10 cellular contexts compared by ENCODE assay signal in the genomic region with DNA sequence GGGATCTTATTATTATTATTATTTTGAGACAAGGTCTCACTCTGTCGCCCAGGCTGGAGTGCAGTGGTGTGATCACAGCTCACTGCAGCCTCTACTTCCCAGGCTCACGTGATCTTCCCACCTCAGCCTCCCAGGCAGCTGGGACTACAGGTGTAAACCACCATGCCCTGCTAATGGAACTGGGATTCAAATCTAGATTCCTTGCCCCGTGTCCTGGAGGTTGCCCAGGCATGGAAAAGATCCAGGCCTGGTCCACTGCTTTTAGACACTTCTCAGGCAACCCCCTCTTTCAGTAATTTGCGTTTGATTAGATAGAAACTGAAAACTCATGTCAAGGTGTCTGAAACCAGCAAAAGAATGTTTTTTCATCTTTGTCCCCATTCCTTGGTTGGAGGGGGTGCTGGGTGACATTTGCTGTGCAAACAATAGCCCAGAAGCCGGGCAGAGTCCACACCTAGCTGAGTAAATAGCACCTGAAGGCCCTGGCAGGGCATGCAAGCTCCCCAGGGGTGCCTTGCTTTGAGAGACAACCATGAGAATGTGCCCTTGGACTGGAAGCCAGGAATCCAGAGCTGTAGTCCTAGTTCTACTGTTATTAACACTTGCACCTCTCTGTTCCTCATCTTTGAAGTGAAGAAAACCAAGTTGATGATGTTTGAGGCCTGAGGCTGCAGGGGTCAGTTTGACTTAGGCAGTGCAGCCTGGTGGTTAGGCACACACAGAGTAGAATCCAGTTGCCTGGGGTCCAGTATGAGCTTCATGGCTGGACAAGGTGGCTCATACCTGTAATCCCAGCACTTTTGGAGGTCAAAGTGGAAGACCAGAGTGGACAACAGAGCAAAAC. TPM values are rescaled to one million over a fixed set of nuclear protein-coding genes. Genes with fewer than 3 reads are reported as not detected.
DNase-seq lines count a peak whose midpoint lies in the region; ATAC-seq and TF ChIP-seq lines count a peak whose summit lies in the region.
"Had no signal": no experiment of that assay in that cellular context is flagged by ENCODE, and none has a peak within 500 bp of the region (broad histone marks: within the 10 kb centered on the region; RNA-seq: fewer than 3 reads in every experiment).

No MANE protein-coding gene starts in this region.

- H3K9me2 ChIP-seq in DOHH2 (replicated peaks; ENCODE audit: control insufficient read depth, low read length): no peaks in the 10 kb centered on the region

- H3K27me3 Mint-ChIP-seq in T-cell: no peaks in the 10 kb centered on the region
- peaks cover 17% of the 10 kb centered on the region for H3K27me3 Mint-ChIP-seq in neural progenitor cell (ENCODE audit: insufficient read depth, low read depth)

- peak overlapping the region; percentile 31 to 39 for H3K27ac Mint-ChIP-seq in T-cell
- peak overlapping the region; percentile 50 for H3K27ac Mint-ChIP-seq in neural progenitor cell

- no peaks in the 10 kb centered on the region for H3K9me3 Mint-ChIP-seq in T-cell
- no peaks in the 10 kb centered on the region for H3K9me3 Mint-ChIP-seq in neural progenitor cell

- H3K4me3 ChIP-seq in DOHH2 (ENCODE audit: low read length): no peak overlapping the region
- no peak overlapping the region for H3K4me3 ChIP-seq in neural progenitor cell

- H3K4me2 ChIP-seq in DOHH2 (ENCODE audit: low read length): peak overlapping the region; percentile 44
- H3K4me2 ChIP-seq in neural progenitor cell: no peak overlapping the region

- POLR2A ChIA-PET in T-cell (lab: Charles Lee): interaction anchor here in 1 of 2 donors (0.5 to 0.6 kb wide), 2 partner anchors 10 to 17 kb away, joined by 3 to 4 read pairs; no protein-coding TSS in a partner anchor

- DNase-seq in GM20000 (ENCODE audit: low spot score) (peak; percentile 43), T-cell (no peak), neural progenitor cell (ENCODE audit: low spot score) (no peak), AG20443 (ENCODE audit: low spot score) (no peak), NCI-H1694 treated with DMSO at 0.1 percent for 48 hours (lab: John Stamatoyannopoulos, UW) (no peak), cortex of kidney (lab: John Stamatoyannopoulos, UW) (no peak), GM10266 (ENCODE audit: extremely low spot score) (no peak)
- DNase-seq: T-helper 9 cell had no signal

- no peak overlapping the region for H3K9ac ChIP-seq in neural progenitor cell

- H3K79me2 ChIP-seq in DOHH2 (ENCODE audit: control insufficient read depth, low read length): no peaks in the 10 kb centered on the region
- no peaks in the 10 kb centered on the region for H3K79me2 ChIP-seq in neural progenitor cell (ENCODE audit: low read depth)

- H3K4me3 Mint-ChIP-seq in T-cell (peak overlapping the region in 1 of 3 donors; percentile 60), neural progenitor cell (no peak overlapping the region)

- H3K27ac ChIP-seq in DOHH2 (ENCODE audit: low read depth, low read length) (no peak overlapping the region), neural progenitor cell (peak overlapping the region; percentile 17)

- H3K36me3 Mint-ChIP-seq in T-cell (peaks cover 13% of the 10 kb centered on the region), neural progenitor cell (no peaks in the 10 kb centered on the region)

- H3K4me1 Mint-ChIP-seq in T-cell (peaks cover 72 to 80% (median 74%) of the 10 kb centered on the region in 3 donors), neural progenitor cell (peaks cover 48% of the 10 kb centered on the region)

- CTCF ChIA-PET in T-cell (lab: Charles Lee): interaction anchor here (0.6 to 1.8 kb wide), 4 partner anchors 9 to 146 kb away, joined by 3 to 5 read pairs (median 4); no protein-coding TSS in a partner anchor

- H3K36me3 ChIP-seq in DOHH2 (ENCODE audit: control insufficient read depth, low read length) (no peaks in the 10 kb centered on the region), neural progenitor cell (no peaks in the 10 kb centered on the region)
- H3K36me3 ChIP-seq: neutrophil had no signal

- no peak overlapping the region for H2AFZ ChIP-seq in neural progenitor cell (replicated peaks)

- H3F3A ChIP-seq in DOHH2 (ENCODE audit: control insufficient read depth, insufficient read depth): peaks cover 3% of the 10 kb centered on the region; the same call in 1 of the 2 replicates
- peaks cover 18% of the 10 kb centered on the region for H3F3A ChIP-seq in neural progenitor cell (ENCODE audit: low read depth)

- H3K9me3 ChIP-seq in DOHH2 (ENCODE audit: control insufficient read depth, insufficient read depth, low read length): no peaks in the 10 kb centered on the region
- no peaks in the 10 kb centered on the region for H3K9me3 ChIP-seq in neural progenitor cell (ENCODE audit: low read depth)
- H3K9me3 ChIP-seq: neutrophil had no signal

- H3K4me1 ChIP-seq in DOHH2 (ENCODE audit: control insufficient read depth, low read length): peaks cover 57% of the 10 kb centered on the region
- peaks cover 22% of the 10 kb centered on the region for H3K4me1 ChIP-seq in neural progenitor cell

- no peak for ATAC-seq in T-cell (replicated peaks in 1 of 4)

- TF ChIP-seq CTCF in DOHH2 (IDR thresholded peaks at IDR 0.05; ENCODE audit: low read depth, low read length, poor library complexity, severe bottlenecking) (no peak), GM20000 (IDR thresholded peaks at IDR 0.05; ENCODE audit: extremely low read depth, missing control alignments) (no peak), neural progenitor cell (IDR thresholded peaks at IDR 0.05) (no peak), GM10266 (IDR thresholded peaks at IDR 0.05; ENCODE audit: control insufficient read depth, insufficient read depth, low read depth, missing control alignments) (no peak)

- H4K20me1 ChIP-seq in DOHH2 (ENCODE audit: control insufficient read depth, insufficient read depth, low read depth, low read length) (no peaks in the 10 kb centered on the region), neural progenitor cell (ENCODE audit: low read depth) (no peaks in the 10 kb centered on the region)

- H3K27me3 ChIP-seq in DOHH2 (ENCODE audit: control insufficient read depth, low read length): no peaks in the 10 kb centered on the region
- no peaks in the 10 kb centered on the region for H3K27me3 ChIP-seq in neural progenitor cell
- H3K27me3 ChIP-seq: neutrophil had no signal

RNA-seq across cellular contexts. Expression of a gene that starts 19.1 kb away (rescaled TPM):
- 100 to 1,000 TPM; 132 to 205 (median 140) TPM for total RNA-seq in T-cell
- 72.7 and 73.9 TPM in 2 replicates for total RNA-seq in neural progenitor cell (ENCODE audit: low replicate concordance)

RNA-seq across cellular contexts. Expression of a gene that starts 47.0 kb away (rescaled TPM):
- total RNA-seq in T-cell (10 to 100 TPM; 14.4 to 22.7 (median 17.4) TPM), neural progenitor cell (ENCODE audit: low replicate concordance) (59.1 and 80.2 TPM in 2 replicates)
